In genomic region chr1:86718786-86719185, GRCh38 we compare ENCODE assay signal across 20 cellular contexts. TPM values are rescaled to one million over a fixed set of nuclear protein-coding genes. Genes with fewer than 3 reads are reported as not detected.
DNase-seq lines count a peak whose midpoint lies in the region; ATAC-seq and TF ChIP-seq lines count a peak whose summit lies in the region.
"Had no signal": no experiment of that assay in that cellular context is flagged by ENCODE, and none has a peak within 500 bp of the region (broad histone marks: within the 10 kb centered on the region; RNA-seq: fewer than 3 reads in every experiment).

No MANE protein-coding gene starts in this region.

- DNase-seq in Right ventricle myocardium superior, result no peak
- DNase-seq in right atrium auricular region (ENCODE audit: low spot score), result no peak
- DNase-seq in left ventricle myocardium superior, result no peak
- no peak for DNase-seq in Right ventricle myocardium inferior (ENCODE audit: missing footprints)
- no peak for DNase-seq in activated naive CD8-positive, alpha-beta T cell treated with anti-CD3 and anti-CD28 coated beads, Interleukin-2, amount 50 U/mL, for 24 hours
- DNase-seq: 8988T; CD4-positive, alpha-beta memory T cell; DMS153; DMS79; GDM1; H7; HFFc6 had no signal

- no peaks in the 10 kb centered on the region for H3K27me3 ChIP-seq in right atrium auricular region
- no peaks in the 10 kb centered on the region for H3K27me3 ChIP-seq in skeletal muscle tissue (ENCODE audit: control insufficient read depth in 3 of 3, insufficient read depth in 3 of 3, low read length in 3 of 3)
- H3K27me3 ChIP-seq: BLaER1 had no signal

- ATAC-seq in Right ventricle myocardium superior (ENCODE audit: poor library complexity), result peak; percentile 64
- peak; percentile 59 for ATAC-seq in left ventricle myocardium superior
- ATAC-seq in Right ventricle myocardium inferior, result no peak
- ATAC-seq in activated naive CD8-positive, alpha-beta T cell treated with anti-CD3 and anti-CD28 coated beads, Interleukin-2, amount 50 U/mL, for 24 hours, result no peak
- ATAC-seq in HG02970 (IDR thresholded peaks at IDR 0.05; ENCODE audit: low FRiP score, unreplicated experiment), result no peak
- ATAC-seq: GM23338, HCT116, HepG2 had no signal

- peaks cover 21% of the 10 kb centered on the region for H3K4me1 Mint-ChIP-seq in nephron
- H3K4me1 Mint-ChIP-seq in activated naive CD8-positive, alpha-beta T cell treated with anti-CD3 and anti-CD28 coated beads, Interleukin-2, amount 50 U/mL, for 24 hours, result peaks cover 13% of the 10 kb centered on the region

- no peaks in the 10 kb centered on the region for H3K9me3 Mint-ChIP-seq in nephron
- no peaks in the 10 kb centered on the region for H3K9me3 Mint-ChIP-seq in activated naive CD8-positive, alpha-beta T cell treated with anti-CD3 and anti-CD28 coated beads, Interleukin-2, amount 50 U/mL, for 24 hours
- H3K9me3 Mint-ChIP-seq: CD14-positive monocyte; CD4-positive, alpha-beta memory T cell; GM23338; HFFc6 had no signal

- H3K36me3 Mint-ChIP-seq in nephron (ENCODE audit: low read depth), result peaks cover 32% of the 10 kb centered on the region
- H3K36me3 Mint-ChIP-seq in activated naive CD8-positive, alpha-beta T cell treated with anti-CD3 and anti-CD28 coated beads, Interleukin-2, amount 50 U/mL, for 24 hours (ENCODE audit: low read depth), result peaks cover 17% of the 10 kb centered on the region

- no peak overlapping the region for H3K4me3 Mint-ChIP-seq in nephron
- H3K4me3 Mint-ChIP-seq in activated naive CD8-positive, alpha-beta T cell treated with anti-CD3 and anti-CD28 coated beads, Interleukin-2, amount 50 U/mL, for 24 hours, result no peak overlapping the region
- H3K4me3 Mint-ChIP-seq: CD14-positive monocyte; CD4-positive, alpha-beta memory T cell; GM23338; HFFc6 had no signal

- H3K4me1 ChIP-seq in right atrium auricular region (peaks cover 0 to 40% of the 10 kb centered on the region in 2 donors), skeletal muscle tissue (ENCODE audit: control insufficient read depth in 3 of 3, insufficient read depth in 3 of 3, low read length in 3 of 3) (peaks cover 17 to 31% (median 23%) of the 10 kb centered on the region in 3 donors)

- TF ChIP-seq CTCF in right atrium auricular region (IDR thresholded peaks at IDR 0.05) (no peak), nephron (IDR thresholded peaks at IDR 0.05; ENCODE audit: unreplicated experiment in 3 of 3) (no peak)

- peak overlapping the region; percentile 43 to 64 (median 45) for H3K27ac Mint-ChIP-seq in nephron
- H3K27ac Mint-ChIP-seq in activated naive CD8-positive, alpha-beta T cell treated with anti-CD3 and anti-CD28 coated beads, Interleukin-2, amount 50 U/mL, for 24 hours, result no peak overlapping the region
- H3K27ac Mint-ChIP-seq: GM23338, HFFc6 had no signal

- intact Hi-C loops in Right ventricle myocardium superior (cut with DNase I) (no loop called here), left ventricle myocardium superior (cut with micrococcal nuclease) (no loop called here), Right ventricle myocardium inferior (cut with DNase I) (no loop called here)

- no peaks in the 10 kb centered on the region for H3K27me3 Mint-ChIP-seq in nephron (ENCODE audit: low read depth)
- no peaks in the 10 kb centered on the region for H3K27me3 Mint-ChIP-seq in activated naive CD8-positive, alpha-beta T cell treated with anti-CD3 and anti-CD28 coated beads, Interleukin-2, amount 50 U/mL, for 24 hours
- H3K27me3 Mint-ChIP-seq: CD4-positive, alpha-beta memory T cell had no signal

- H3K36me3 ChIP-seq in right atrium auricular region (peaks cover 45% of the 10 kb centered on the region), skeletal muscle tissue (ENCODE audit: control insufficient read depth in 3 of 3, insufficient read depth in 3 of 3, low read length in 3 of 3) (peaks cover 3 to 19% (median 18%) of the 10 kb centered on the region in 3 donors)

- H3K4me3 ChIP-seq in right atrium auricular region (no peak overlapping the region), skeletal muscle tissue (ENCODE audit: low read length in 3 of 3) (peak overlapping the region in 1 of 3 donors; percentile 36)
- H3K4me3 ChIP-seq: BLaER1, GM23338 had no signal

- peak overlapping the region in 1 of 2 donors; percentile 25 for H3K27ac ChIP-seq in right atrium auricular region
- H3K27ac ChIP-seq in skeletal muscle tissue (ENCODE audit: low read depth, low read length), result peak overlapping the region; percentile 42
- H3K27ac ChIP-seq: BLaER1 had no signal

- H3K9ac ChIP-seq in skeletal muscle tissue (ENCODE audit: low read depth in 1 of 3, low read length in 3 of 3), result peak overlapping the region in 2 of 3 donors; percentile 48 to 72
- H3K9ac ChIP-seq: BLaER1 had no signal

- H3K9me3 ChIP-seq in right atrium auricular region (no peaks in the 10 kb centered on the region), skeletal muscle tissue (ENCODE audit: control insufficient read depth in 3 of 3, low read length in 3 of 3) (no peaks in the 10 kb centered on the region)
- H3K9me3 ChIP-seq: BLaER1 had no signal

RNA-seq across cellular contexts. Expression of gene SH3GLB1, which starts 14.4 kb away (rescaled TPM):
- total RNA-seq in Right ventricle myocardium superior, result 120 TPM
- total RNA-seq in right atrium auricular region, result 10 to 100 TPM; 51.5 to 66.1 TPM
- total RNA-seq in left ventricle myocardium superior, result 122 TPM
- 132 TPM for total RNA-seq in Right ventricle myocardium inferior
- total RNA-seq in skeletal muscle tissue, result 57.9 TPM

Comparison
In these comparisons a context has a peak if more than half of its experiments do, and no peak if none do; other contexts are left out.
1. ATAC-seq: peak in Right ventricle myocardium superior (single experiment) and left ventricle myocardium superior (single experiment); none in Right ventricle myocardium inferior (single experiment), activated naive CD8-positive, alpha-beta T cell treated with anti-CD3 and anti-CD28 coated beads, Interleukin-2, amount 50 U/mL, for 24 hours (single experiment) and HG02970 (single experiment).